Comparison of ENCODE assay signal across 22 cellular contexts in genomic region chr10:72265508-72265907, GRCh38. TPM values are rescaled to one million over a fixed set of nuclear protein-coding genes. Genes with fewer than 3 reads are reported as not detected.
DNase-seq lines count a peak whose midpoint lies in the region; ATAC-seq and TF ChIP-seq lines count a peak whose summit lies in the region.
"Had no signal": no experiment of that assay in that cellular context is flagged by ENCODE, and none has a peak within 500 bp of the region (broad histone marks: within the 10 kb centered on the region; RNA-seq: fewer than 3 reads in every experiment).

No MANE protein-coding gene starts in this region.

- TF ChIP-seq CTCF in DND-41 (IDR thresholded peaks at IDR 0.05; ENCODE audit: borderline replicate concordance, extremely low read depth, low read length, poor library complexity, severe bottlenecking) (no peak), OCI-LY1 (IDR thresholded peaks at IDR 0.05; ENCODE audit: low read length) (no peak), progenitor cell of endocrine pancreas (IDR thresholded peaks at IDR 0.05; ENCODE audit: unreplicated experiment) (no peak)

- DNase-seq in DND-41 = no peak
- no peak for DNase-seq in epithelial cell of prostate (ENCODE audit: low read depth, low spot score)
- no peak for DNase-seq in progenitor cell of endocrine pancreas (ENCODE audit: low spot score, unreplicated experiment)
- DNase-seq in Ammon's horn (ENCODE audit: low spot score) = no peak
- no peak for DNase-seq in NCI-H446 (lab: John Stamatoyannopoulos, UW)
- DNase-seq: activated CD4-positive, alpha-beta T cell treated with anti-CD3 and anti-CD28 coated beads for 36 hours; activated naive CD8-positive, alpha-beta T cell treated with anti-CD3 and anti-CD28 coated beads for 36 hours; AML-193; heart left ventricle; Karpas-422; left ventricle myocardium inferior; mucosa of descending colon; NCI-H187 treated with DMSO at 0.1 percent for 48 hours; NCI-H446 treated with DMSO at 0.1 percent for 48 hours; RPMI8226; spleen; stimulated activated CD4-positive, alpha-beta T cell treated with anti-CD3 and anti-CD28 coated beads, Interleukin-4, amount 100 ng/mL, for 24 hours; stimulated activated naive CD8-positive, alpha-beta T cell treated with anti-CD3 and anti-CD28 coated beads, Interleukin-15, amount 100 ng/mL, for 72 hours; upper lobe of right lung had no signal

- H3K36me3 ChIP-seq in DND-41 (ENCODE audit: insufficient read depth, low read length) (no peaks in the 10 kb centered on the region), OCI-LY1 (ENCODE audit: insufficient read depth, low read length) (no peaks in the 10 kb centered on the region)
- H3K36me3 ChIP-seq: heart left ventricle, left ventricle myocardium inferior, spleen, upper lobe of right lung had no signal

- H3K9me2 ChIP-seq in OCI-LY1 (ENCODE audit: low read depth, low read length) = no peaks in the 10 kb centered on the region

- no peak overlapping the region for H3K4me3 Mint-ChIP-seq in progenitor cell of endocrine pancreas (ENCODE audit: low read depth)
- H3K4me3 Mint-ChIP-seq: activated CD4-positive, alpha-beta T cell treated with anti-CD3 and anti-CD28 coated beads for 36 hours; activated naive CD8-positive, alpha-beta T cell treated with anti-CD3 and anti-CD28 coated beads for 36 hours; stimulated activated naive CD8-positive, alpha-beta T cell treated with anti-CD3 and anti-CD28 coated beads, Interleukin-15, amount 100 ng/mL, for 72 hours had no signal

- H3K27ac ChIP-seq in DND-41 (ENCODE audit: low read length) (peak overlapping the region; percentile 55), OCI-LY1 (ENCODE audit: low read depth, low read length, poor library complexity, severe bottlenecking) (peak overlapping the region; percentile 62), epithelial cell of prostate (peak overlapping the region; percentile 96)
- H3K27ac ChIP-seq: coronary artery, heart left ventricle, left ventricle myocardium inferior, upper lobe of right lung had no signal

- H3K79me2 ChIP-seq in DND-41 (ENCODE audit: insufficient read depth, low read length) = no peaks in the 10 kb centered on the region
- no peaks in the 10 kb centered on the region for H3K79me2 ChIP-seq in OCI-LY1 (ENCODE audit: insufficient read depth, low read length)

- no peaks in the 10 kb centered on the region for H3K9me3 Mint-ChIP-seq in progenitor cell of endocrine pancreas (ENCODE audit: low read depth)
- H3K9me3 Mint-ChIP-seq: activated naive CD8-positive, alpha-beta T cell treated with anti-CD3 and anti-CD28 coated beads for 36 hours; stimulated activated naive CD8-positive, alpha-beta T cell treated with anti-CD3 and anti-CD28 coated beads, Interleukin-15, amount 100 ng/mL, for 72 hours had no signal

- H4K20me1 ChIP-seq in DND-41 (ENCODE audit: insufficient read depth, low read length) = no peaks in the 10 kb centered on the region
- H4K20me1 ChIP-seq in OCI-LY1 (ENCODE audit: insufficient read depth, low read length) = no peaks in the 10 kb centered on the region

- H3K4me3 ChIP-seq in DND-41 (ENCODE audit: low read depth in 1 of 2, low read length in 2 of 2) (no peak overlapping the region), OCI-LY1 (ENCODE audit: low read depth, low read length, poor library complexity, severe bottlenecking) (no peak overlapping the region)
- H3K4me3 ChIP-seq: coronary artery, heart left ventricle, left ventricle myocardium inferior, mucosa of descending colon, spleen, upper lobe of right lung had no signal

- H3K9ac ChIP-seq in DND-41 (ENCODE audit: low read depth, low read length) (no peak overlapping the region), OCI-LY1 (ENCODE audit: low read length) (no peak overlapping the region)

- peak overlapping the region; percentile 73 for H3K27ac Mint-ChIP-seq in progenitor cell of endocrine pancreas
- H3K27ac Mint-ChIP-seq: activated naive CD8-positive, alpha-beta T cell treated with anti-CD3 and anti-CD28 coated beads for 36 hours had no signal

- no peak overlapping the region for H2AFZ ChIP-seq in DND-41 (ENCODE audit: low read depth, low read length)
- no peak overlapping the region for H2AFZ ChIP-seq in OCI-LY1 (ENCODE audit: low read length)

- no peaks in the 10 kb centered on the region for H3K36me3 Mint-ChIP-seq in progenitor cell of endocrine pancreas (ENCODE audit: insufficient read depth)

- peaks cover 18% of the 10 kb centered on the region for H3K4me1 Mint-ChIP-seq in progenitor cell of endocrine pancreas (ENCODE audit: low read depth)

- ATAC-seq in DND-41 (ENCODE audit: insufficient read depth, low read depth) = no peak
- ATAC-seq in GM18861 (IDR thresholded peaks at IDR 0.05; ENCODE audit: unreplicated experiment) = no peak
- ATAC-seq: activated CD4-positive, alpha-beta T cell treated with anti-CD3 and anti-CD28 coated beads for 36 hours; heart left ventricle; mucosa of descending colon; stimulated activated naive CD8-positive, alpha-beta T cell treated with anti-CD3 and anti-CD28 coated beads, Interleukin-15, amount 100 ng/mL, for 72 hours; upper lobe of right lung had no signal

- H3K27me3 ChIP-seq in DND-41 (ENCODE audit: insufficient read depth, low read length, poor library complexity) (no peaks in the 10 kb centered on the region), OCI-LY1 (ENCODE audit: insufficient read depth, low read length) (no peaks in the 10 kb centered on the region)
- H3K27me3 ChIP-seq: heart left ventricle, spleen, upper lobe of right lung had no signal

- peaks cover 52% of the 10 kb centered on the region for H3K4me1 ChIP-seq in DND-41 (ENCODE audit: insufficient read depth, low read length)
- H3K4me1 ChIP-seq in OCI-LY1 (ENCODE audit: insufficient read depth, low read length, severe bottlenecking) = peaks cover 52% of the 10 kb centered on the region

- H3K9me3 ChIP-seq in DND-41 (ENCODE audit: insufficient read depth, low read length, severe bottlenecking) = no peaks in the 10 kb centered on the region
- no peaks in the 10 kb centered on the region for H3K9me3 ChIP-seq in OCI-LY1 (ENCODE audit: low read length)
- H3K9me3 ChIP-seq: heart left ventricle, left ventricle myocardium inferior, mucosa of descending colon, spleen, upper lobe of right lung had no signal

- no peaks in the 10 kb centered on the region for H3K27me3 Mint-ChIP-seq in progenitor cell of endocrine pancreas
- H3K27me3 Mint-ChIP-seq: activated CD4-positive, alpha-beta T cell treated with anti-CD3 and anti-CD28 coated beads for 36 hours; activated naive CD8-positive, alpha-beta T cell treated with anti-CD3 and anti-CD28 coated beads for 36 hours; stimulated activated naive CD8-positive, alpha-beta T cell treated with anti-CD3 and anti-CD28 coated beads, Interleukin-15, amount 100 ng/mL, for 72 hours had no signal

- H3K4me2 ChIP-seq in DND-41 (ENCODE audit: insufficient read depth, low read length) (no peak overlapping the region), OCI-LY1 (ENCODE audit: low read length) (no peak overlapping the region)

- no peaks in the 10 kb centered on the region for H3F3A ChIP-seq in OCI-LY1 (ENCODE audit: insufficient read depth, low read length)

RNA-seq across cellular contexts. Expression of gene DDIT4, which starts 8.2 kb away (rescaled TPM):
- 36.9 and 49.7 TPM in 2 replicates for total RNA-seq in progenitor cell of endocrine pancreas

RNA-seq across cellular contexts. Expression of gene ASCC1, which starts 49.4 kb away (rescaled TPM):
- total RNA-seq in progenitor cell of endocrine pancreas = 40.0 and 42.2 TPM in 2 replicates

RNA-seq across cellular contexts. Expression of gene ANAPC16, which starts 49.7 kb away (rescaled TPM):
- total RNA-seq in progenitor cell of endocrine pancreas = 85.3 and 85.9 TPM in 2 replicates
